8 cellular contexts compared by ENCODE assay signal in the genomic region with DNA sequence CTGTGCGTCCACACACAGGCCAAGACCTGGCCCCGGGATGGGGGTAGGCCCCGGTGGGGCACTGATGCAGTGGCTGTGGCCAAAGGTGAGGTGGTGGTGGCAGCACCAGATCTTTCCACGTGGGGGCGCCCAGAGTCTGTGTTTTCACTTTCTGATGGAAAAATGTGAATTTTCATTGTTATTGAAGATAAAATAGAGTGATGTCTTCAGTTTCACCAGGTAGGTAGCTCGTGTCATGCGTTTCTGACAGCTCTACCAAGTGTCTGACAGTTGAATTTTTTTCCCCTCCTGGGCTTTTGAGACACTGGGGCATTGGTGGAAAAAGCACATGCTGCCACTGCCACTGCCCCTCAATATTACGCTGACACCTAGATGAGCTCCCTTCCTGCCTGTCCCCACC. TPM values are rescaled to one million over a fixed set of nuclear protein-coding genes. Genes with fewer than 3 reads are reported as not detected.
DNase-seq lines count a peak whose midpoint lies in the region; ATAC-seq and TF ChIP-seq lines count a peak whose summit lies in the region.

No MANE protein-coding gene starts in this region.

- no peak overlapping the region for H3K4me3 ChIP-seq in LNCaP clone FGC (ENCODE audit: low read depth, low read length)

- no peaks in the 10 kb centered on the region for H3K27me3 Mint-ChIP-seq in activated CD4-positive, alpha-beta T cell treated with anti-CD3 and anti-CD28 coated beads for 36 hours

- CTCF ChIA-PET in GM10248 (lab: Yijun Ruan, JAX) = interaction anchor here (0.7 to 13.6 kb wide), 28 partner anchors 8 to 1322 kb away, joined by 3 to 338 read pairs (median 4); no protein-coding TSS in a partner anchor
- CTCF ChIA-PET in activated CD4-positive, alpha-beta T cell treated with anti-CD3 and anti-CD28 coated beads for 36 hours (lab: Charles Lee) = interaction anchor here (0.6 to 3.4 kb wide), 24 partner anchors 10 to 878 kb away, joined by 3 to 63 read pairs (median 3); no protein-coding TSS in a partner anchor

- peak; percentile 72 for ATAC-seq in activated CD4-positive, alpha-beta T cell treated with anti-CD3 and anti-CD28 coated beads for 36 hours
- ATAC-seq in GM21723 (IDR thresholded peaks at IDR 0.05; ENCODE audit: unreplicated experiment) = no peak
- ATAC-seq in HG02870 (IDR thresholded peaks at IDR 0.05; ENCODE audit: unreplicated experiment) = no peak

- TF ChIP-seq CTCF in GM10248 (IDR thresholded peaks at IDR 0.05; ENCODE audit: control extremely low read depth, extremely low read depth, low read depth, missing control alignments) = peak; percentile 90
- peak; percentile 79 for TF ChIP-seq CTCF in LNCaP clone FGC (IDR thresholded peaks at IDR 0.05; ENCODE audit: control insufficient read depth, extremely low read depth, insufficient read depth)

- DNase-seq in GM10248 (ENCODE audit: extremely low spot score) = peak; percentile 83
- DNase-seq in LNCaP clone FGC (ENCODE audit: low read depth) = no peak
- peak; percentile 80 for DNase-seq in activated CD4-positive, alpha-beta T cell treated with anti-CD3 and anti-CD28 coated beads for 36 hours
- peak; percentile 71 for DNase-seq in cerebellum (ENCODE audit: low spot score)
- DNase-seq in lung microvascular endothelial cell (ENCODE audit: low read depth in 2 of 2) = peak; percentile 34 to 45
- peak; percentile 48 to 51 for DNase-seq in stimulated activated CD8-positive, alpha-beta memory T cell treated with anti-CD3 and anti-CD28 coated beads, Interleukin-2, amount 100 ng/mL, for 48 hours (ENCODE audit: low read depth in 2 of 2)

- no peaks in the 10 kb centered on the region for H3K4me1 Mint-ChIP-seq in activated CD4-positive, alpha-beta T cell treated with anti-CD3 and anti-CD28 coated beads for 36 hours

- no peak overlapping the region for H3K27ac Mint-ChIP-seq in activated CD4-positive, alpha-beta T cell treated with anti-CD3 and anti-CD28 coated beads for 36 hours

- H3K9me3 Mint-ChIP-seq in activated CD4-positive, alpha-beta T cell treated with anti-CD3 and anti-CD28 coated beads for 36 hours (ENCODE audit: low read depth) = no peaks in the 10 kb centered on the region

- POLR2A ChIA-PET in GM10248 (lab: Yijun Ruan, JAX) = interaction anchor here (0.7 kb wide), 2 partner anchors 43 to 112 kb away, joined by 4 read pairs; no protein-coding TSS in a partner anchor
- POLR2A ChIA-PET in activated CD4-positive, alpha-beta T cell treated with anti-CD3 and anti-CD28 coated beads for 36 hours (lab: Charles Lee) = interaction anchor here (0.7 kb wide), 1 partner anchor 57 kb away, joined by 5 read pairs; no protein-coding TSS in a partner anchor

- H3K4me3 Mint-ChIP-seq in activated CD4-positive, alpha-beta T cell treated with anti-CD3 and anti-CD28 coated beads for 36 hours = no peak overlapping the region

- intact Hi-C loops in activated CD4-positive, alpha-beta T cell treated with anti-CD3 and anti-CD28 coated beads for 36 hours (cut with DNase I, micrococcal nuclease) = loop anchor here (1.0 to 2.0 kb wide), 3 partner anchors 49 to 197 kb away; no protein-coding TSS in a partner anchor

- H3K36me3 Mint-ChIP-seq in activated CD4-positive, alpha-beta T cell treated with anti-CD3 and anti-CD28 coated beads for 36 hours (ENCODE audit: low read depth) = peaks cover 36% of the 10 kb centered on the region

RNA-seq across cellular contexts. Expression of a gene that starts 40.0 kb away (rescaled TPM):
- 10 to 100 TPM; 73.7 to 92.3 TPM for total RNA-seq in activated CD4-positive, alpha-beta T cell treated with anti-CD3 and anti-CD28 coated beads for 36 hours
- total RNA-seq in cerebellum = 20.1 TPM
- total RNA-seq in lung microvascular endothelial cell = 41.0 and 42.3 TPM in 2 replicates

RNA-seq across cellular contexts. Expression of a gene that starts 49.6 kb away (rescaled TPM):
- 10 to 100 TPM; 40.6 to 46.5 TPM for total RNA-seq in activated CD4-positive, alpha-beta T cell treated with anti-CD3 and anti-CD28 coated beads for 36 hours
- total RNA-seq in cerebellum = 74.2 TPM
- 7.7 and 14.2 TPM in 2 replicates for total RNA-seq in lung microvascular endothelial cell

RNA-seq across cellular contexts. Expression of a gene that starts 57.9 kb away (rescaled TPM):
- 10 to 100 TPM; 45.4 to 48.7 TPM for total RNA-seq in activated CD4-positive, alpha-beta T cell treated with anti-CD3 and anti-CD28 coated beads for 36 hours
- total RNA-seq in cerebellum (40.8 TPM), lung microvascular endothelial cell (27.2 and 35.5 TPM in 2 replicates)
